In genomic region chr3:567488-568173, GRCh38 we compare ENCODE assay signal across 16 cellular contexts.
DNase-seq lines count a peak whose midpoint lies in the region; ATAC-seq, FAIRE-seq and TF ChIP-seq lines count a peak whose summit lies in the region.
"Had no signal": no experiment of that assay in that cellular context is flagged by ENCODE, and none has a peak within 500 bp of the region (broad histone marks: within the 10 kb centered on the region; RNA-seq: fewer than 3 reads in every experiment).

No MANE protein-coding gene starts in this region.

- H3K36me3 ChIP-seq in HepG2 (replicated peaks in 1 of 2; ENCODE audit: control insufficient read depth in 1 of 2, insufficient read depth in 2 of 2, low read length in 2 of 2) (no peaks in the 10 kb centered on the region), right lobe of liver (no peaks in the 10 kb centered on the region), K562 (ENCODE audit: control insufficient read depth, insufficient read depth, low read length) (no peaks in the 10 kb centered on the region)
- H3K36me3 ChIP-seq: BLaER1 treated with 17β-estradiol and CSF1 and Interleukin-3, amounts not matched to agents 10 nM and 100 nM had no signal

- H3K9me3 ChIP-seq in HepG2 (ENCODE audit: low read length): peaks cover 71% of the 10 kb centered on the region
- H3K9me3 ChIP-seq in right lobe of liver: no peaks in the 10 kb centered on the region
- H3K9me3 ChIP-seq in K562 (replicated peaks; ENCODE audit: control insufficient read depth, insufficient read depth, low read depth, low read length): no peaks in the 10 kb centered on the region
- H3K9me3 ChIP-seq: BLaER1 treated with 17β-estradiol and CSF1 and Interleukin-3, amounts not matched to agents 10 nM and 100 nM had no signal

- H3K79me2 ChIP-seq in HepG2 (ENCODE audit: insufficient read depth, low read length): no peaks in the 10 kb centered on the region
- no peaks in the 10 kb centered on the region for H3K79me2 ChIP-seq in K562 (ENCODE audit: control insufficient read depth, insufficient read depth, low read length)

- no peak for DNase-seq in HepG2 (ENCODE audit: low spot score)
- DNase-seq in right lobe of liver: no peak
- DNase-seq in NCI-H526 (lab: John Stamatoyannopoulos, UW): peak; percentile 37 to 65
- no peak for DNase-seq in K562 (ENCODE audit: extremely low read depth in 1 of 4, low spot score in 3 of 4)
- DNase-seq in NCI-H82 treated with DMSO at 0.1 percent for 48 hours (lab: John Stamatoyannopoulos, UW; ENCODE audit: unreplicated experiment): no peak
- no peak for DNase-seq in NK-92 treated with Interleukin-12 subunit alpha and Interleukin-12 subunit beta, amount 100 ng/mL, for 24 hours (lab: John Stamatoyannopoulos, UW)
- DNase-seq: 8988T; Calu3; CD8-positive, alpha-beta T cell; H9 had no signal

- TF ChIP-seq POLR2A in HepG2 (IDR thresholded peaks at IDR 0.05; ENCODE audit: insufficient read depth in 1 of 2, low read depth in 2 of 2, low read length in 2 of 2): no peak
- no peak for TF ChIP-seq POLR2A in right lobe of liver (IDR thresholded peaks at IDR 0.05)
- TF ChIP-seq POLR2A in K562 (conservative IDR thresholded peaks at IDR 0.05): no peak

- H2AFZ ChIP-seq in HepG2 (ENCODE audit: low read length) (no peak overlapping the region), K562 (ENCODE audit: low read depth, low read length) (no peak overlapping the region)

- H4K20me1 ChIP-seq in HepG2 (ENCODE audit: insufficient read depth, low read length): no peaks in the 10 kb centered on the region
- no peaks in the 10 kb centered on the region for H4K20me1 ChIP-seq in K562 (replicated peaks; ENCODE audit: control insufficient read depth, insufficient read depth, low read length)
- H4K20me1 ChIP-seq: BLaER1 treated with 17β-estradiol and CSF1 and Interleukin-3, amounts not matched to agents 10 nM and 100 nM had no signal

- no peak for TF ChIP-seq CTCF in HepG2 (CRISPR knock-in tag; IDR thresholded peaks at IDR 0.05)
- no peak for TF ChIP-seq CTCF in right lobe of liver (IDR thresholded peaks at IDR 0.05)
- TF ChIP-seq CTCF in K562 (IDR thresholded peaks at IDR 0.05 in 2 of 3, conservative IDR thresholded peaks at IDR 0.05 in 1 of 3; ENCODE audit: insufficient read depth in 2 of 3, low read depth in 1 of 3, low read length in 3 of 3): no peak

- H3K4me3 ChIP-seq in HepG2 (replicated peaks in 1 of 3; ENCODE audit: insufficient read depth in 1 of 3, low read depth in 2 of 3, low read length in 3 of 3) (no peak overlapping the region), right lobe of liver (no peak overlapping the region), K562 (no peak overlapping the region)
- H3K4me3 ChIP-seq: BLaER1 treated with 17β-estradiol and CSF1 and Interleukin-3, amounts not matched to agents 10 nM and 100 nM had no signal

- no TSS peak for BruUV-seq in HepG2 (replicated peaks; lab: Mats Ljungman, UMichigan)
- BruUV-seq in K562 (replicated peaks; lab: Mats Ljungman, UMichigan): no TSS peak

- H3K9me1 ChIP-seq in K562 (ENCODE audit: control insufficient read depth, insufficient read depth, low read length): no peaks in the 10 kb centered on the region

- in situ Hi-C loops in HepG2 (cut with HindIII; ENCODE audit: extremely low pct_ligation_motif_present, low pct_unique_long_range_greater_than_20kb) (no loop called here), K562 (cut with MboI) (no loop called here)

- CTCF ChIA-PET in HepG2 (lab: Yijun Ruan, JAX; ENCODE audit: low intra/inter-chr PET ratio, low total read pairs) (no interaction called here), K562 (lab: Yijun Ruan, JAX; ENCODE audit: low intra/inter-chr PET ratio) (no interaction called here)

- intact Hi-C loops in HepG2 (cut with micrococcal nuclease; ENCODE audit: unreplicated experiment): no loop called here
- intact Hi-C loops in right lobe of liver (cut with DNase I): no loop called here
- intact Hi-C loops in K562 (cut with micrococcal nuclease): no loop called here

- FAIRE-seq in HepG2 (lab: Jason Lieb, UNC) (no peak), K562 (lab: Jason Lieb, UNC) (no peak)
- FAIRE-seq: G401.6, GM12891, GM19239, H1 had no signal

- POLR2A ChIA-PET in HepG2 (lab: Yijun Ruan, JAX): no interaction called here
- POLR2A ChIA-PET in K562 (lab: Yijun Ruan, JAX): no interaction called here

- no peak overlapping the region for H3K4me2 ChIP-seq in HepG2 (ENCODE audit: low read depth, low read length)
- no peak overlapping the region for H3K4me2 ChIP-seq in K562 (ENCODE audit: insufficient read depth, low read length)
- H3K4me2 ChIP-seq: BLaER1 treated with 17β-estradiol and CSF1 and Interleukin-3, amounts not matched to agents 10 nM and 100 nM had no signal

- H3K27me3 ChIP-seq in HepG2 (ENCODE audit: control insufficient read depth in 1 of 2, insufficient read depth in 2 of 2, low read length in 2 of 2): no peaks in the 10 kb centered on the region
- no peaks in the 10 kb centered on the region for H3K27me3 ChIP-seq in right lobe of liver
- no peaks in the 10 kb centered on the region for H3K27me3 ChIP-seq in K562 (ENCODE audit: control insufficient read depth in 2 of 2, insufficient read depth in 2 of 2, low read length in 2 of 2)
- H3K27me3 ChIP-seq: BLaER1 treated with 17β-estradiol and CSF1 and Interleukin-3, amounts not matched to agents 10 nM and 100 nM had no signal

- TF ChIP-seq RAD21 in HepG2 (CRISPR knock-in tag; IDR thresholded peaks at IDR 0.05) (no peak), K562 (CRISPR knock-in tag; conservative IDR thresholded peaks at IDR 0.05 in 1 of 2, IDR thresholded peaks at IDR 0.05 in 1 of 2) (no peak)

- TF ChIP-seq EP300 in HepG2 (IDR thresholded peaks at IDR 0.05; ENCODE audit: low read depth in 2 of 2, low read length in 2 of 2) (no peak), HepG2 (CRISPR knock-in tag; IDR thresholded peaks at IDR 0.05; ENCODE audit: borderline replicate concordance) (no peak), K562 (IDR thresholded peaks at IDR 0.05; ENCODE audit: low read length) (no peak)

- WGBS in HepG2 (ENCODE audit: low lambda C conversion rate): 12% methylated on average over 5 of the region's 5 CpGs
- 44% methylated on average over 5 of the region's 5 CpGs for WGBS in right lobe of liver (ENCODE audit: insufficient coverage, low coverage, low lambda C conversion rate, missing lambda C conversion rate)
- WGBS in K562 (ENCODE audit: insufficient coverage, low coverage, missing lambda C conversion rate): under 1% methylated on average over 5 of the region's 5 CpGs

- H3K4me1 ChIP-seq in HepG2 (ENCODE audit: insufficient read depth, low read length): no peaks in the 10 kb centered on the region
- H3K4me1 ChIP-seq in right lobe of liver: no peaks in the 10 kb centered on the region
- no peaks in the 10 kb centered on the region for H3K4me1 ChIP-seq in K562 (replicated peaks in 1 of 2; ENCODE audit: control insufficient read depth in 2 of 2, insufficient read depth in 2 of 2, low read length in 2 of 2)
- H3K4me1 ChIP-seq: BLaER1 treated with 17β-estradiol and CSF1 and Interleukin-3, amounts not matched to agents 10 nM and 100 nM had no signal

- H3K9ac ChIP-seq in HepG2 (ENCODE audit: insufficient read depth, low read depth, low read length) (no peak overlapping the region), K562 (ENCODE audit: insufficient read depth in 1 of 2, low read depth in 2 of 2, low read length in 2 of 2) (no peak overlapping the region)
- H3K9ac ChIP-seq: BLaER1 treated with 17β-estradiol and CSF1 and Interleukin-3, amounts not matched to agents 10 nM and 100 nM had no signal

- H3K27ac ChIP-seq in HepG2 (ENCODE audit: extremely low read length, insufficient read depth, low read length) (no peak overlapping the region), right lobe of liver (no peak overlapping the region), K562 (ENCODE audit: extremely low read depth, low read depth, low read length) (no peak overlapping the region)
- H3K27ac ChIP-seq: BLaER1 treated with 17β-estradiol and CSF1 and Interleukin-3, amounts not matched to agents 10 nM and 100 nM had no signal

- ATAC-seq in HepG2: no peak
- ATAC-seq in right lobe of liver: no peak
- ATAC-seq in K562: no peak
- no peak for ATAC-seq in HG03045 (IDR thresholded peaks at IDR 0.05; ENCODE audit: unreplicated experiment)
- ATAC-seq: CD8-positive, alpha-beta T cell had no signal

TF ChIP-seq in HepG2, 621 proteins besides CTCF, POLR2A, EP300 and RAD21:
- TF ChIP-seq ZNF124 (CRISPR knock-in tag; IDR thresholded peaks at IDR 0.05): no peak
- TF ChIP-seq NFE2L2 (IDR thresholded peaks at IDR 0.05; ENCODE audit: low read length): peak; percentile 72; the same call in 1 of the 2 replicates
TF ChIP-seq in HepG2: peak in this region for 1.

TF ChIP-seq in K562, 482 proteins besides CTCF, POLR2A, EP300 and RAD21:
- peak; percentile 36 for TF ChIP-seq MAFG (tag; conservative IDR thresholded peaks at IDR 0.05)
- no peak for TF ChIP-seq SOX6 (IDR thresholded peaks at IDR 0.05)
TF ChIP-seq in K562: peak in this region for 1.

Comparison
In these comparisons a context has a peak if more than half of its experiments do, and no peak if none do; other contexts are left out.
1. DNase-seq: peak in NCI-H526 (2 of 2); none in HepG2 (single experiment), right lobe of liver (0 of 3), K562 (0 of 4), NCI-H82 treated with DMSO at 0.1 percent for 48 hours (single experiment) and NK-92 treated with Interleukin-12 subunit alpha and Interleukin-12 subunit beta, amount 100 ng/mL, for 24 hours (single experiment).
2. Of the 241 proteins assayed by ChIP-seq in both HepG2 and K562: peak only in HepG2: none; only in K562: MAFG; in both: none; in neither: 240.